ENCODE assay signal across 1 cellular context in the genomic region with DNA sequence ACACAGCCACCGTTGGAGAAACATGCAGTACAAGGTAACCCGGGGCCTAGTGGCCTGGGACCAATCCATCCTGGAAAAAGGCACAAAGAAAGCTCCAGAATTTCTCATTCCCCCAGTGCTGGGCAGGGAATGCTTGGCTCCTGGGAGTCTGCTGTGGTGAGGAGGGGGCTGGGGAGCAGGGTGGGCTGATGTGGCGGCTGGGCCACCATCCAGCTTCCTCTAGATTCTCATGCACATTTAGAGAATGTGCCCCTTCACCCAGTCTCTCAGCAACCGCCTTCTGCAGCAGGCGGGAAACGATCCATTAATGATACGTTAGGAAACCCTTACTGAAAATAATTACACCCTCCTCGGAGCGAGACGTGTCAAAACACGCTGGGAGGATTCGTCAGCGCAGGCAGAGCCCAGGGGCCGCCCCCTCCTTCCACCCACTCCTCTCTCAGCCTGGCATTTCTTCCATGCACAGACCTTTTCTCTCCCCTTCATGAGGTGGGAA.
TF ChIP-seq lines count a peak whose summit lies in the region.

No MANE protein-coding gene starts in this region.

TF ChIP-seq in IMR-90, 13 proteins besides CTCF, POLR2A, EP300 and RAD21 (continued from another document):
- TF ChIP-seq, protein P1, sequence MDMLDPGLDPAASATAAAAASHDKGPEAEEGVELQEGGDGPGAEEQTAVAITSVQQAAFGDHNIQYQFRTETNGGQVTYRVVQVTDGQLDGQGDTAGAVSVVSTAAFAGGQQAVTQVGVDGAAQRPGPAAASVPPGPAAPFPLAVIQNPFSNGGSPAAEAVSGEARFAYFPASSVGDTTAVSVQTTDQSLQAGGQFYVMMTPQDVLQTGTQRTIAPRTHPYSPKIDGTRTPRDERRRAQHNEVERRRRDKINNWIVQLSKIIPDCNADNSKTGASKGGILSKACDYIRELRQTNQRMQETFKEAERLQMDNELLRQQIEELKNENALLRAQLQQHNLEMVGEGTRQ (IDR thresholded peaks at IDR 0.05; ENCODE audit: low read depth, low read length) = no peak
- TF ChIP-seq BHLHE40 (IDR thresholded peaks at IDR 0.05; ENCODE audit: low read depth, low read length) = no peak
